In the genomic region with DNA sequence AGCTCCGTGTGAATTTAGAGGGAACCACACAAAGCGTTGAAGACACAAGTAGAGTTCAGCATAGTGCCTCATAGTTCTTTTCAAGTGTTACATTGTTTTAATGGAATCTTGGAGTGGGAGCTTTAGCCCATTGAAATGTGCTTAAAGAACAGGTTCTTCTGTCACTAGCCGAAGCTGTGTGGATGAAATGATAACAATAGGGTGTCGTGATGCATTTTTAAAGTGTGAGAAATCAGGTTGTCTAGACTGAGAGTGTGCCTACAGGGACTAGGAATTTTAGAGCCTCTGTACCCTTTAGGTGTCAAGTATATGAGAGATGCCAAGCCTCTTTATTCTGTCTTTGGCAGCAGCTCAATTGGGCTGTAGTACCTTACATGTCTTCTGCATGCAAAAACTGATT, we compare ENCODE assay signal across 31 cellular contexts.
DNase-seq lines count a peak whose midpoint lies in the region; ATAC-seq, FAIRE-seq and TF ChIP-seq lines count a peak whose summit lies in the region.
"Had no signal": no experiment of that assay in that cellular context is flagged by ENCODE, and none has a peak within 500 bp of the region (broad histone marks: within the 10 kb centered on the region; RNA-seq: fewer than 3 reads in every experiment).

No MANE protein-coding gene starts in this region.

- ATAC-seq in heart left ventricle = peak; percentile 42 to 88 (median 69)
- ATAC-seq: activated CD8-positive, alpha-beta memory T cell treated with anti-CD3 and anti-CD28 coated beads, Interleukin-2, amount 10 ng/mL, durations not matched to agents 7 days and 5 days; activated naive CD8-positive, alpha-beta T cell treated with anti-CD3 and anti-CD28 coated beads, Interleukin-2, amount 50 U/mL, for 24 hours; gastrocnemius medialis; HCT116; pancreas; PC-3; SK-N-SH treated with all-trans-retinoic acid at 6 μM for 48 hours; T-helper 17 cell had no signal

- H3K9me3 Mint-ChIP-seq in neural progenitor cell = no peaks in the 10 kb centered on the region
- H3K9me3 Mint-ChIP-seq: activated naive CD8-positive, alpha-beta T cell treated with anti-CD3 and anti-CD28 coated beads, Interleukin-2, amount 50 U/mL, for 24 hours; memory B cell; stimulated activated naive CD8-positive, alpha-beta T cell treated with anti-CD3 and anti-CD28 coated beads, Interleukin-15, Interleukin-2, amounts not matched to agents 100 ng/mL and 50 ng/mL, for 24 hours had no signal

- WGBS in heart left ventricle, 4 donors = 45 to 66% (median 58%) methylated on average over 4 of the region's 4 CpGs

- H3F3A ChIP-seq in Loucy (ENCODE audit: low read depth) (no peaks in the 10 kb centered on the region), neural progenitor cell (ENCODE audit: low read depth) (peaks cover 12% of the 10 kb centered on the region)

- no peak overlapping the region for H3K27ac ChIP-seq in heart left ventricle
- no peak overlapping the region for H3K27ac ChIP-seq in neural progenitor cell
- H3K27ac ChIP-seq: gastrocnemius medialis, hepatocyte, pancreas, spleen, testis had no signal

- H3K36me3 ChIP-seq in Loucy (ENCODE audit: insufficient read depth, low read length) = peaks cover 10% of the 10 kb centered on the region; the same call in 1 of the 2 replicates
- peaks cover 0 to 18% (median 8%) of the 10 kb centered on the region in 9 donors for H3K36me3 ChIP-seq in heart left ventricle
- H3K36me3 ChIP-seq in neural progenitor cell = no peaks in the 10 kb centered on the region
- H3K36me3 ChIP-seq: gastrocnemius medialis, pancreas had no signal

- H3K4me2 ChIP-seq in Loucy (ENCODE audit: low read depth, low read length, poor library complexity, severe bottlenecking) (peak overlapping the region; percentile 14), neural progenitor cell (peak overlapping the region; percentile 54)
- H3K4me2 ChIP-seq: hepatocyte had no signal

- no peaks in the 10 kb centered on the region for H3K9me2 ChIP-seq in Loucy (replicated peaks; ENCODE audit: low read depth, low read length)

- peaks cover 24% of the 10 kb centered on the region for H3K36me3 Mint-ChIP-seq in neural progenitor cell

- FAIRE-seq in H54 (lab: Jason Lieb, UNC) = peak; percentile 64
- FAIRE-seq: pancreas, TTC549 had no signal

- H3K9me3 ChIP-seq in Loucy (ENCODE audit: insufficient read depth, low read depth, low read length) (no peaks in the 10 kb centered on the region), heart left ventricle (no peaks in the 10 kb centered on the region), neural progenitor cell (ENCODE audit: low read depth) (no peaks in the 10 kb centered on the region)
- H3K9me3 ChIP-seq: gastrocnemius medialis, pancreas, spleen, testis had no signal

- no peak overlapping the region for H3K4me3 Mint-ChIP-seq in neural progenitor cell
- H3K4me3 Mint-ChIP-seq: activated CD8-positive, alpha-beta memory T cell treated with anti-CD3 and anti-CD28 coated beads, Interleukin-2, amount 10 ng/mL, durations not matched to agents 7 days and 5 days; activated naive CD8-positive, alpha-beta T cell treated with anti-CD3 and anti-CD28 coated beads, Interleukin-2, amount 50 U/mL, for 24 hours; IgD-negative memory B cell; memory B cell; stimulated activated naive CD8-positive, alpha-beta T cell treated with anti-CD3 and anti-CD28 coated beads, Interleukin-15, Interleukin-2, amounts not matched to agents 100 ng/mL and 50 ng/mL, for 24 hours; T-helper 17 cell had no signal

- TF ChIP-seq CTCF in Loucy (conservative IDR thresholded peaks at IDR 0.05; ENCODE audit: low read length) (no peak), heart left ventricle (IDR thresholded peaks at IDR 0.05) (no peak), neural progenitor cell (IDR thresholded peaks at IDR 0.05) (no peak)

- H3K4me3 ChIP-seq in Loucy (ENCODE audit: low read length, poor library complexity, severe bottlenecking) = no peak overlapping the region
- no peak overlapping the region for H3K4me3 ChIP-seq in heart left ventricle
- no peak overlapping the region for H3K4me3 ChIP-seq in neural progenitor cell
- H3K4me3 ChIP-seq: gastrocnemius medialis, hepatocyte, pancreas, spleen, testis had no signal

- H3K4me1 Mint-ChIP-seq in neural progenitor cell = peaks cover 27% of the 10 kb centered on the region
- H3K4me1 Mint-ChIP-seq: activated CD8-positive, alpha-beta memory T cell treated with anti-CD3 and anti-CD28 coated beads, Interleukin-2, amount 10 ng/mL, durations not matched to agents 7 days and 5 days; T-helper 17 cell had no signal

- intact Hi-C loops in heart left ventricle (cut with DNase I) = no loop called here

- H3K79me2 ChIP-seq in Loucy (ENCODE audit: insufficient read depth, low read length) (no peaks in the 10 kb centered on the region), neural progenitor cell (ENCODE audit: low read depth) (peaks cover 4% of the 10 kb centered on the region)

- TF ChIP-seq POLR2A in H54 (IDR thresholded peaks at IDR 0.05; ENCODE audit: low read depth, low read length) (no peak), heart left ventricle (IDR thresholded peaks at IDR 0.05) (no peak)

- no peak overlapping the region for H3K27ac Mint-ChIP-seq in neural progenitor cell
- H3K27ac Mint-ChIP-seq: activated CD8-positive, alpha-beta memory T cell treated with anti-CD3 and anti-CD28 coated beads, Interleukin-2, amount 10 ng/mL, durations not matched to agents 7 days and 5 days; activated naive CD8-positive, alpha-beta T cell treated with anti-CD3 and anti-CD28 coated beads, Interleukin-2, amount 50 U/mL, for 24 hours; IgD-negative memory B cell; memory B cell; stimulated activated naive CD8-positive, alpha-beta T cell treated with anti-CD3 and anti-CD28 coated beads, Interleukin-15, Interleukin-2, amounts not matched to agents 100 ng/mL and 50 ng/mL, for 24 hours; T-helper 17 cell had no signal

- peaks cover 36% of the 10 kb centered on the region for H3K4me1 ChIP-seq in Loucy (ENCODE audit: insufficient read depth, low read length, poor library complexity, severe bottlenecking)
- peaks cover 0 to 61% (median 13%) of the 10 kb centered on the region in 12 donors for H3K4me1 ChIP-seq in heart left ventricle
- H3K4me1 ChIP-seq in neural progenitor cell = peaks cover 25% of the 10 kb centered on the region
- H3K4me1 ChIP-seq: testis had no signal

- H3K27me3 ChIP-seq in Loucy (ENCODE audit: insufficient read depth, low read length, poor library complexity, severe bottlenecking) (no peaks in the 10 kb centered on the region), heart left ventricle (no peaks in the 10 kb centered on the region), neural progenitor cell (no peaks in the 10 kb centered on the region)
- H3K27me3 ChIP-seq: gastrocnemius medialis, hepatocyte, pancreas, spleen, testis had no signal

- H3K27me3 Mint-ChIP-seq in neural progenitor cell (ENCODE audit: insufficient read depth, low read depth) = no peaks in the 10 kb centered on the region
- H3K27me3 Mint-ChIP-seq: activated CD8-positive, alpha-beta memory T cell treated with anti-CD3 and anti-CD28 coated beads, Interleukin-2, amount 10 ng/mL, durations not matched to agents 7 days and 5 days; activated naive CD8-positive, alpha-beta T cell treated with anti-CD3 and anti-CD28 coated beads, Interleukin-2, amount 50 U/mL, for 24 hours; IgD-negative memory B cell; memory B cell; stimulated activated naive CD8-positive, alpha-beta T cell treated with anti-CD3 and anti-CD28 coated beads, Interleukin-15, Interleukin-2, amounts not matched to agents 100 ng/mL and 50 ng/mL, for 24 hours; T-helper 17 cell had no signal

- DNase-seq in H54 (ENCODE audit: insufficient read length, low spot score) = no peak
- no peak for DNase-seq in heart left ventricle
- peak; percentile 58 for DNase-seq in neural progenitor cell (ENCODE audit: low spot score)
- no peak for DNase-seq in OCI-M2 (lab: John Stamatoyannopoulos, UW; ENCODE audit: unreplicated experiment)
- DNase-seq in effector CD4-positive, alpha-beta T cell = no peak
- no peak for DNase-seq in ureter (ENCODE audit: low spot score)
- DNase-seq: activated CD4-positive, alpha-beta T cell treated with anti-CD3 and anti-CD28 coated beads, Interleukin-2, amount 50 U/mL, for 4 hours; activated CD8-positive, alpha-beta memory T cell treated with anti-CD3 and anti-CD28 coated beads, Interleukin-2, amount 10 ng/mL, durations not matched to agents 7 days and 5 days; activated naive CD4-positive, alpha-beta T cell; activated naive CD8-positive, alpha-beta T cell treated with anti-CD3 and anti-CD28 coated beads, Interleukin-2, amount 50 U/mL, for 24 hours; cerebellar nuclear complex; dermis blood vessel endothelial cell; gastrocnemius medialis; NCI-H1092; NCI-H1694; NCI-H524 treated with DMSO at 0.1 percent for 48 hours; NK-92 treated with Interleukin-12 subunit alpha and Interleukin-12 subunit beta, amount 100 ng/mL, for 24 hours; pancreas; PC-3; spleen; stimulated activated CD8-positive, alpha-beta memory T cell treated with anti-CD3 and anti-CD28 coated beads, Interleukin-4, amount 100 ng/mL, for 48 hours; T-helper 17 cell; testis had no signal

- H4K20me1 ChIP-seq in Loucy (ENCODE audit: insufficient read depth, low read length, poor library complexity, severe bottlenecking) (peaks cover 8% of the 10 kb centered on the region), neural progenitor cell (ENCODE audit: low read depth) (no peaks in the 10 kb centered on the region)

- H3K9ac ChIP-seq in Loucy (ENCODE audit: low read depth, low read length, poor library complexity, severe bottlenecking) (no peak overlapping the region), neural progenitor cell (no peak overlapping the region)

- H2AFZ ChIP-seq in Loucy (ENCODE audit: low read length) (no peak overlapping the region), neural progenitor cell (replicated peaks) (no peak overlapping the region)
- H2AFZ ChIP-seq: hepatocyte had no signal
